ENCODE assay signal across 1 cellular context in genomic region chr2:126307740-126308139, GRCh38.
TF ChIP-seq lines count a peak whose summit lies in the region.

No MANE protein-coding gene starts in this region.

TF ChIP-seq in GM23338, 12 proteins besides CTCF, POLR2A, EP300 and RAD21 (continued from another document):
- TF ChIP-seq REST (IDR thresholded peaks at IDR 0.05; ENCODE audit: unreplicated experiment): no peak
- TF ChIP-seq ZNF114 (CRISPR knock-in tag; IDR thresholded peaks at IDR 0.05): no peak
- no peak for TF ChIP-seq ZNF331 (CRISPR knock-in tag; IDR thresholded peaks at IDR 0.05; ENCODE audit: low read depth)
- no peak for TF ChIP-seq EZH2 (IDR thresholded peaks at IDR 0.05; ENCODE audit: low read depth, unreplicated experiment)
- TF ChIP-seq EZH2phosphoT487 (IDR thresholded peaks at IDR 0.05; ENCODE audit: unreplicated experiment): no peak
- no peak for TF ChIP-seq ZNF462 (CRISPR knock-in tag; IDR thresholded peaks at IDR 0.05)
